ENCODE assay signal across 24 cellular contexts in genomic region chr5:127863610-127864395, GRCh38.
A peak's percentile ranks its signal among the peaks of the same experiment; 100 is the strongest.
DNase-seq lines count a peak whose midpoint lies in the region; ATAC-seq and TF ChIP-seq lines count a peak whose summit lies in the region.
"Had no signal": no experiment of that assay in that cellular context is flagged by ENCODE, and none has a peak within 500 bp of the region (broad histone marks: within the 10 kb centered on the region; RNA-seq: fewer than 3 reads in every experiment).

No MANE protein-coding gene starts in this region.

- H3K4me1 Mint-ChIP-seq in HFFc6 (ENCODE audit: low read depth): peaks cover 16% of the 10 kb centered on the region
- H3K4me1 Mint-ChIP-seq in activated T-helper 17 cell treated with anti-CD3 and anti-CD28 coated beads, Interleukin-2, amount 50 U/mL, for 72 hours: no peaks in the 10 kb centered on the region
- H3K4me1 Mint-ChIP-seq in stimulated activated effector memory CD8-positive, alpha-beta T cell treated with anti-CD3 and anti-CD28 coated beads, Interleukin-12 subunit alpha, Interleukin-12 subunit beta, amount 100 ng/mL, for 72 hours: no peaks in the 10 kb centered on the region
- H3K4me1 Mint-ChIP-seq: T-cell had no signal

- no peak overlapping the region for H3K4me3 ChIP-seq in fibroblast of pulmonary artery (replicated peaks; ENCODE audit: low read depth, low read length)
- H3K4me3 ChIP-seq: gastrocnemius medialis, neural progenitor cell, sigmoid colon had no signal

- peak overlapping the region; percentile 16; the same call in 1 of the 2 replicates for H3K4me3 Mint-ChIP-seq in HFFc6
- H3K4me3 Mint-ChIP-seq in activated T-helper 17 cell treated with anti-CD3 and anti-CD28 coated beads, Interleukin-2, amount 50 U/mL, for 72 hours: no peak overlapping the region
- no peak overlapping the region for H3K4me3 Mint-ChIP-seq in stimulated activated effector memory CD8-positive, alpha-beta T cell treated with anti-CD3 and anti-CD28 coated beads, Interleukin-12 subunit alpha, Interleukin-12 subunit beta, amount 100 ng/mL, for 72 hours
- H3K4me3 Mint-ChIP-seq: activated T-cell treated with anti-CD3 and anti-CD28 coated beads, Interleukin-2, amount 50 U/mL, for 24 hours; IgD-negative memory B cell; neural progenitor cell; T-cell had no signal

- H3K9me3 Mint-ChIP-seq in HFFc6: no peaks in the 10 kb centered on the region
- H3K9me3 Mint-ChIP-seq in activated T-helper 17 cell treated with anti-CD3 and anti-CD28 coated beads, Interleukin-2, amount 50 U/mL, for 72 hours: no peaks in the 10 kb centered on the region
- H3K9me3 Mint-ChIP-seq in stimulated activated effector memory CD8-positive, alpha-beta T cell treated with anti-CD3 and anti-CD28 coated beads, Interleukin-12 subunit alpha, Interleukin-12 subunit beta, amount 100 ng/mL, for 72 hours: no peaks in the 10 kb centered on the region
- H3K9me3 Mint-ChIP-seq: activated T-cell treated with anti-CD3 and anti-CD28 coated beads, Interleukin-2, amount 50 U/mL, for 24 hours; IgD-negative memory B cell; neural progenitor cell; T-cell had no signal

- peaks cover 10% of the 10 kb centered on the region for H3K27me3 Mint-ChIP-seq in HFFc6 (ENCODE audit: insufficient read depth)
- H3K27me3 Mint-ChIP-seq in activated T-helper 17 cell treated with anti-CD3 and anti-CD28 coated beads, Interleukin-2, amount 50 U/mL, for 72 hours: peaks cover 6% of the 10 kb centered on the region
- H3K27me3 Mint-ChIP-seq: progenitor cell of endocrine pancreas had no signal

- peak overlapping the region; percentile 20; the same call in 1 of the 2 replicates for H3K27ac Mint-ChIP-seq in HFFc6
- H3K27ac Mint-ChIP-seq in activated T-helper 17 cell treated with anti-CD3 and anti-CD28 coated beads, Interleukin-2, amount 50 U/mL, for 72 hours: no peak overlapping the region
- H3K27ac Mint-ChIP-seq in stimulated activated effector memory CD8-positive, alpha-beta T cell treated with anti-CD3 and anti-CD28 coated beads, Interleukin-12 subunit alpha, Interleukin-12 subunit beta, amount 100 ng/mL, for 72 hours: no peak overlapping the region
- H3K27ac Mint-ChIP-seq: activated T-cell treated with anti-CD3 and anti-CD28 coated beads, Interleukin-2, amount 50 U/mL, for 24 hours; IgD-negative memory B cell; neural progenitor cell; progenitor cell of endocrine pancreas; T-cell had no signal

- TF ChIP-seq CTCF in HFFc6 (IDR thresholded peaks at IDR 0.05) (no peak), fibroblast of pulmonary artery (IDR thresholded peaks at IDR 0.05; ENCODE audit: low read length, missing control alignments) (no peak)

- no peak for DNase-seq in HFFc6
- DNase-seq in fibroblast of pulmonary artery (ENCODE audit: low read depth): peak; percentile 73
- no peak for DNase-seq in stimulated activated effector memory CD8-positive, alpha-beta T cell treated with anti-CD3 and anti-CD28 coated beads, Interleukin-12 subunit alpha, Interleukin-12 subunit beta, amount 100 ng/mL, for 72 hours (ENCODE audit: low spot score in 2 of 2)
- DNase-seq in stimulated activated CD4-positive, alpha-beta T cell treated with anti-CD3 and anti-CD28 coated beads, Interleukin-1b, Interleukin-23, amount 100 ng/mL, for 48 hours: no peak
- no peak for DNase-seq in RKO (ENCODE audit: low spot score)
- no peak for DNase-seq in iPS-NIHi7 (ENCODE audit: extremely low spot score)
- DNase-seq: activated CD4-positive, CD25-positive, alpha-beta regulatory T cell; activated gamma-delta T cell treated with Interleukin-2 at 50 U/mL for 16 hours; activated T-cell treated with anti-CD3 and anti-CD28 coated beads, Interleukin-2, amount 50 U/mL, for 24 hours; C1 segment of cervical spinal cord; DMS53; gastrocnemius medialis; GDM1; NCI-H1092; NCI-H1694; RPMI8226; sigmoid colon; stimulated activated CD4-positive, alpha-beta T cell treated with anti-CD3 and anti-CD28 coated beads, Interleukin-4, amount 100 ng/mL, for 24 hours; T-cell; trophoblast cell had no signal

- peak; percentile 29 for ATAC-seq in activated T-helper 17 cell treated with anti-CD3 and anti-CD28 coated beads, Interleukin-2, amount 50 U/mL, for 72 hours (replicated peaks)
- peak; percentile 45 for ATAC-seq in stimulated activated effector memory CD8-positive, alpha-beta T cell treated with anti-CD3 and anti-CD28 coated beads, Interleukin-12 subunit alpha, Interleukin-12 subunit beta, amount 100 ng/mL, for 72 hours
- ATAC-seq: gastrocnemius medialis, T-cell had no signal

- no peaks in the 10 kb centered on the region for H3K36me3 Mint-ChIP-seq in HFFc6 (ENCODE audit: low read depth)
- H3K36me3 Mint-ChIP-seq in activated T-helper 17 cell treated with anti-CD3 and anti-CD28 coated beads, Interleukin-2, amount 50 U/mL, for 72 hours (ENCODE audit: low read depth): no peaks in the 10 kb centered on the region
- H3K36me3 Mint-ChIP-seq in stimulated activated effector memory CD8-positive, alpha-beta T cell treated with anti-CD3 and anti-CD28 coated beads, Interleukin-12 subunit alpha, Interleukin-12 subunit beta, amount 100 ng/mL, for 72 hours: no peaks in the 10 kb centered on the region
- H3K36me3 Mint-ChIP-seq: IgD-negative memory B cell, neural progenitor cell, T-cell had no signal
